In genomic region chr6:63634630-63635029, GRCh38 we compare ENCODE assay signal across 8 cellular contexts. TPM values are rescaled to one million over a fixed set of nuclear protein-coding genes. Genes with fewer than 3 reads are reported as not detected.
DNase-seq lines count a peak whose midpoint lies in the region; ATAC-seq and TF ChIP-seq lines count a peak whose summit lies in the region.

No MANE protein-coding gene starts in this region.

- H3F3A ChIP-seq in PC-9 (ENCODE audit: insufficient read depth, low read depth) = peaks cover 9% of the 10 kb centered on the region; the same call in 1 of the 2 replicates

- no peak overlapping the region for H2AFZ ChIP-seq in PC-9

- H3K36me3 Mint-ChIP-seq in activated CD4-positive, alpha-beta T cell treated with anti-CD3 and anti-CD28 coated beads, Interleukin-2, amount 10 ng/mL, durations not matched to agents 24 days and 14 days (ENCODE audit: low read depth) = peaks cover 5% of the 10 kb centered on the region

- no peak overlapping the region for H3K27ac Mint-ChIP-seq in activated CD4-positive, alpha-beta T cell treated with anti-CD3 and anti-CD28 coated beads, Interleukin-2, amount 10 ng/mL, durations not matched to agents 24 days and 14 days

- no peaks in the 10 kb centered on the region for H3K9me3 Mint-ChIP-seq in activated CD4-positive, alpha-beta T cell treated with anti-CD3 and anti-CD28 coated beads, Interleukin-2, amount 10 ng/mL, durations not matched to agents 24 days and 14 days

- H3K9me3 ChIP-seq in endocrine pancreas (ENCODE audit: control insufficient read depth, low read length) (no peaks in the 10 kb centered on the region), PC-9 (ENCODE audit: insufficient read depth, low read depth) (no peaks in the 10 kb centered on the region)

- H3K9me2 ChIP-seq in PC-9 (ENCODE audit: insufficient read depth) = no peaks in the 10 kb centered on the region

- no peak overlapping the region for H3K9ac ChIP-seq in endocrine pancreas (ENCODE audit: control insufficient read depth, insufficient read depth, low read length)

- intact Hi-C loops in activated CD4-positive, alpha-beta T cell treated with anti-CD3 and anti-CD28 coated beads, Interleukin-2, amount 10 ng/mL, durations not matched to agents 24 days and 14 days (cut with micrococcal nuclease) = loop anchor here (1.0 kb wide), 2 partner anchors 36 to 62 kb away; partner anchors contain the start of genes LOC128125822 and PTP4A1
- intact Hi-C loops in sciatic nerve (cut with DNase I) = no loop called here
- intact Hi-C loops in PC-9 (cut with micrococcal nuclease; ENCODE audit: unreplicated experiment) = loop anchor here (5.0 kb wide), 2 partner anchors 43 to 62 kb away; partner anchors contain the start of genes LOC128125822 and PTP4A1

- peak overlapping the region; percentile 100 for H3K4me3 Mint-ChIP-seq in activated CD4-positive, alpha-beta T cell treated with anti-CD3 and anti-CD28 coated beads, Interleukin-2, amount 10 ng/mL, durations not matched to agents 24 days and 14 days

- TF ChIP-seq CTCF in PC-9 (conservative IDR thresholded peaks at IDR 0.05) (no peak), GM13976 (IDR thresholded peaks at IDR 0.05; ENCODE audit: borderline replicate concordance, control extremely low read depth, extremely low read depth, insufficient read depth, missing control alignments) (no peak)

- no peak overlapping the region; the same call in 1 of the 2 replicates for H3K4me2 ChIP-seq in PC-9

- peaks cover 37% of the 10 kb centered on the region for H3K79me2 ChIP-seq in PC-9 (ENCODE audit: low read depth)

- peak overlapping the region; percentile 84 for H3K4me3 ChIP-seq in endocrine pancreas (ENCODE audit: control insufficient read depth, insufficient read depth, low read length)
- H3K4me3 ChIP-seq in PC-9 = no peak overlapping the region

- H4K20me1 ChIP-seq in PC-9 (ENCODE audit: insufficient read depth) = peaks cover 29% of the 10 kb centered on the region

- CTCF ChIA-PET in PC-9 (lab: Charles Lee) = no interaction called here

- in situ Hi-C loops in GM13976 (cut with MboI; ENCODE audit: low sequenced_read_pairs, unreplicated experiment) = no loop called here

- H3K4me1 Mint-ChIP-seq in activated CD4-positive, alpha-beta T cell treated with anti-CD3 and anti-CD28 coated beads, Interleukin-2, amount 10 ng/mL, durations not matched to agents 24 days and 14 days = peaks cover 29% of the 10 kb centered on the region

- POLR2A ChIA-PET in PC-9 (lab: Charles Lee; ENCODE audit: unreplicated experiment) = interaction anchor here (0.5 kb wide), 1 partner anchor 41 kb away, joined by 9 read pairs; no protein-coding TSS in a partner anchor

- no peaks in the 10 kb centered on the region for H3K36me3 ChIP-seq in endocrine pancreas (ENCODE audit: control insufficient read depth, insufficient read depth, low read length)
- H3K36me3 ChIP-seq in PC-9 (ENCODE audit: low read depth) = no peaks in the 10 kb centered on the region

- BruUV-seq in PC-9 (replicated peaks; lab: Mats Ljungman, UMichigan) = no TSS peak

- ATAC-seq in sciatic nerve = peak; percentile 13
- ATAC-seq in HG02973 (IDR thresholded peaks at IDR 0.05; ENCODE audit: unreplicated experiment) = no peak

- H3K4me1 ChIP-seq in endocrine pancreas (ENCODE audit: control insufficient read depth, insufficient read depth, low read length) (peaks cover 25% of the 10 kb centered on the region), PC-9 (replicated peaks; ENCODE audit: insufficient read depth) (peaks cover 28% of the 10 kb centered on the region)

- no peak for DNase-seq in activated CD4-positive, alpha-beta T cell treated with anti-CD3 and anti-CD28 coated beads, Interleukin-2, amount 10 ng/mL, durations not matched to agents 24 days and 14 days
- no peak for DNase-seq in activated CD4-positive, alpha-beta T cell treated with anti-CD3 and anti-CD28 coated beads for 48 hours
- DNase-seq in SK-N-DZ (ENCODE audit: low spot score) = peak; percentile 26
- no peak for DNase-seq in sciatic nerve (ENCODE audit: low spot score)
- no peak for DNase-seq in PC-9
- DNase-seq in GM13976 (ENCODE audit: low spot score) = no peak

- H3K27ac ChIP-seq in PC-9 = no peak overlapping the region

- peaks cover 12% of the 10 kb centered on the region for H3K27me3 Mint-ChIP-seq in activated CD4-positive, alpha-beta T cell treated with anti-CD3 and anti-CD28 coated beads, Interleukin-2, amount 10 ng/mL, durations not matched to agents 24 days and 14 days

- H3K27me3 ChIP-seq in endocrine pancreas (ENCODE audit: control insufficient read depth, insufficient read depth, low read length) = no peaks in the 10 kb centered on the region
- no peaks in the 10 kb centered on the region for H3K27me3 ChIP-seq in PC-9 (ENCODE audit: insufficient read depth, low read depth)

RNA-seq across cellular contexts. Expression of gene PHF3, which starts 1.0 kb away (rescaled TPM):
- 39.1 and 39.2 TPM in 2 replicates for total RNA-seq in activated CD4-positive, alpha-beta T cell treated with anti-CD3 and anti-CD28 coated beads, Interleukin-2, amount 10 ng/mL, durations not matched to agents 24 days and 14 days
- 9.2 and 9.7 TPM in 2 replicates for polyA plus RNA-seq in SK-N-DZ (2014; cell fraction: cytosol; rRNA removed)
- polyA plus RNA-seq in SK-N-DZ (2014; cell fraction: nucleus; rRNA removed) = 64.6 and 75.4 TPM in 2 replicates
- total RNA-seq in sciatic nerve (88.5 TPM), PC-9 (2021) (59.8 and 67.1 TPM in 2 replicates)
